ENCODE assay signal across 1 cellular context in genomic region chr7:129617178-129617577, GRCh38.
TF ChIP-seq lines count a peak whose summit lies in the region.

No MANE protein-coding gene starts in this region.

TF ChIP-seq in GM12878, 131 proteins besides CTCF, POLR2A, EP300 and RAD21 (continued from another document):
- TF ChIP-seq NKRF (conservative IDR thresholded peaks at IDR 0.05), result no peak
- TF ChIP-seq ZSCAN29 (IDR thresholded peaks at IDR 0.05), result no peak
- TF ChIP-seq CUX1 (IDR thresholded peaks at IDR 0.05; ENCODE audit: insufficient replicate concordance, low read depth, low read length), result no peak
- no peak for TF ChIP-seq CHD2 (IDR thresholded peaks at IDR 0.05; ENCODE audit: borderline replicate concordance, low read depth, low read length)
- TF ChIP-seq JUNB (IDR thresholded peaks at IDR 0.05), result no peak
- no peak for TF ChIP-seq PML (IDR thresholded peaks at IDR 0.05; ENCODE audit: low read length)
- no peak for TF ChIP-seq ZBED1 (IDR thresholded peaks at IDR 0.05; ENCODE audit: borderline replicate concordance)
- no peak for TF ChIP-seq TAF1 (IDR thresholded peaks at IDR 0.05; ENCODE audit: borderline replicate concordance, low read depth, low read length)
- TF ChIP-seq SIX5 (IDR thresholded peaks at IDR 0.05; ENCODE audit: low read depth, low read length, severe bottlenecking), result no peak
- TF ChIP-seq TCF3 (IDR thresholded peaks at IDR 0.05; ENCODE audit: borderline replicate concordance, insufficient read depth, low read depth, low read length), result no peak
- no peak for TF ChIP-seq ESRRA (IDR thresholded peaks at IDR 0.05; ENCODE audit: low read length)
- TF ChIP-seq IRF4 (IDR thresholded peaks at IDR 0.05; ENCODE audit: low read depth, low read length), result no peak
- no peak for TF ChIP-seq RFX5 (IDR thresholded peaks at IDR 0.05; ENCODE audit: low read depth, low read length)
- no peak for TF ChIP-seq MLLT1 (IDR thresholded peaks at IDR 0.05)
- no peak for TF ChIP-seq ZBTB4 (CRISPR knock-in tag; IDR thresholded peaks at IDR 0.05)
- TF ChIP-seq POU2F2 (IDR thresholded peaks at IDR 0.05; ENCODE audit: borderline replicate concordance, low read depth, low read length), result no peak
